11 cellular contexts compared by ENCODE assay signal in genomic region chr16:78321611-78322010, GRCh38.
"Had no signal": no experiment of that assay in that cellular context is flagged by ENCODE, and none has a peak within 500 bp of the region (broad histone marks: within the 10 kb centered on the region; RNA-seq: fewer than 3 reads in every experiment).

No MANE protein-coding gene starts in this region.

- ATAC-seq: gastrocnemius medialis had no signal

- DNase-seq: activated CD4-positive, alpha-beta T cell treated with anti-CD3 and anti-CD28 coated beads, Interleukin-2, amount 50 U/mL, for 1 hour; activated CD4-positive, CD25-positive, alpha-beta regulatory T cell; activated naive CD4-positive, alpha-beta T cell treated with anti-CD3 and anti-CD28 coated beads, Interleukin-2, amount 50 U/mL, for 16 hours; activated T-cell treated with anti-CD3 and anti-CD28 coated beads, Interleukin-2, amount 50 U/mL, for 1 hour; adrenal gland; effector CD8-positive, alpha-beta T cell; gastrocnemius medialis; midbrain; pancreas; stimulated activated CD4-positive, alpha-beta T cell treated with anti-CD3 and anti-CD28 coated beads, Interleukin-2, amount 100 ng/mL, for 48 hours; stimulated activated naive CD4-positive, alpha-beta T cell treated with Interleukin-2 at 50 U/mL for 16 hours had no signal
